In genomic region chr7:727104-727805, GRCh38 we compare ENCODE assay signal across 1 cellular context.
TF ChIP-seq lines count a peak whose summit lies in the region.

Gene PRKAR1B, minus strand, starts transcription at chr7:727281. Its CDS starts 15,776 bp downstream, at chr7:711505.

TF ChIP-seq in H1, 55 proteins besides CTCF, POLR2A, EP300 and RAD21:
- TF ChIP-seq NANOG (IDR thresholded peaks at IDR 0.05; ENCODE audit: insufficient read depth, low read depth, low read length, poor library complexity, severe bottlenecking) (no peak), CBX8 (IDR thresholded peaks at IDR 0.05; ENCODE audit: borderline replicate concordance, low read depth, low read length) (no peak), TCF12 (IDR thresholded peaks at IDR 0.05; ENCODE audit: low read depth, low read length) (no peak), RBBP5 (IDR thresholded peaks at IDR 0.05; ENCODE audit: borderline replicate concordance, low read depth, low read length) (peak; percentile 30; the same call in 1 of the 2 replicates), HDAC6 (IDR thresholded peaks at IDR 0.05; ENCODE audit: low read depth, low read length) (no peak), RFX5 (IDR thresholded peaks at IDR 0.05; ENCODE audit: borderline replicate concordance, low read depth, low read length) (no peak), TAF7 (optimal IDR thresholded peaks at IDR 0.05; ENCODE audit: borderline replicate concordance, low read depth, low read length) (no peak), SP1 (IDR thresholded peaks at IDR 0.05; ENCODE audit: low read depth, low read length) (no peak), TEAD4 (IDR thresholded peaks at IDR 0.05; ENCODE audit: low read depth, low read length) (no peak), POLR2AphosphoS5 (IDR thresholded peaks at IDR 0.05; ENCODE audit: low read depth, low read length) (peak; percentile 45; the same call in 1 of the 2 replicates), SRF (IDR thresholded peaks at IDR 0.05; ENCODE audit: low read depth, low read length) (no peak), MAX (IDR thresholded peaks at IDR 0.05) (peak; percentile 95), ASH2L (IDR thresholded peaks at IDR 0.05; ENCODE audit: low read length) (no peak), KDM5A (IDR thresholded peaks at IDR 0.05; ENCODE audit: low read length) (no peak)
- TF ChIP-seq, protein P1, sequence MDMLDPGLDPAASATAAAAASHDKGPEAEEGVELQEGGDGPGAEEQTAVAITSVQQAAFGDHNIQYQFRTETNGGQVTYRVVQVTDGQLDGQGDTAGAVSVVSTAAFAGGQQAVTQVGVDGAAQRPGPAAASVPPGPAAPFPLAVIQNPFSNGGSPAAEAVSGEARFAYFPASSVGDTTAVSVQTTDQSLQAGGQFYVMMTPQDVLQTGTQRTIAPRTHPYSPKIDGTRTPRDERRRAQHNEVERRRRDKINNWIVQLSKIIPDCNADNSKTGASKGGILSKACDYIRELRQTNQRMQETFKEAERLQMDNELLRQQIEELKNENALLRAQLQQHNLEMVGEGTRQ (IDR thresholded peaks at IDR 0.05; ENCODE audit: low read length), result peak; percentile 53; the same call in 1 of the 2 replicates
